Comparison of ENCODE assay signal across 9 cellular contexts in genomic region chr16:31386157-31386984, GRCh38. TPM values are rescaled to one million over a fixed set of nuclear protein-coding genes. Genes with fewer than 3 reads are reported as not detected.
DNase-seq lines count a peak whose midpoint lies in the region; ATAC-seq and TF ChIP-seq lines count a peak whose summit lies in the region.
"Had no signal": no experiment of that assay in that cellular context is flagged by ENCODE, and none has a peak within 500 bp of the region (broad histone marks: within the 10 kb centered on the region; RNA-seq: fewer than 3 reads in every experiment).

No MANE protein-coding gene starts in this region.

- H3K4me3 ChIP-seq in fibroblast of pulmonary artery (replicated peaks; ENCODE audit: low read depth, low read length) (no peak overlapping the region), upper lobe of right lung (no peak overlapping the region)

- ATAC-seq in upper lobe of right lung (peak; percentile 45), HG03571 (IDR thresholded peaks at IDR 0.05; ENCODE audit: unreplicated experiment) (no peak)

- intact Hi-C loops in upper lobe of right lung (cut with DNase I) = no loop called here

- H3K4me1 ChIP-seq in upper lobe of right lung = no peaks in the 10 kb centered on the region

- H3K27ac ChIP-seq in upper lobe of right lung = no peak overlapping the region

- no peak for TF ChIP-seq CTCF in fibroblast of pulmonary artery (IDR thresholded peaks at IDR 0.05; ENCODE audit: low read length, missing control alignments)
- TF ChIP-seq CTCF in upper lobe of right lung (IDR thresholded peaks at IDR 0.05) = no peak

- DNase-seq in stimulated activated CD4-positive, alpha-beta T cell treated with anti-CD3 and anti-CD28 coated beads, Interleukin-12 subunit alpha, Interleukin-12 subunit beta, amount 100 ng/mL, for 48 hours (ENCODE audit: low read depth in 2 of 3, low spot score in 1 of 3) = peak; percentile 5 to 21 (median 14)
- no peak for DNase-seq in stimulated activated CD4-positive, alpha-beta T cell treated with anti-CD3 and anti-CD28 coated beads, Interleukin-4, amount 100 ng/mL, for 4 hours
- DNase-seq in OCI-M1 (lab: John Stamatoyannopoulos, UW) = peak; percentile 29
- DNase-seq in fibroblast of pulmonary artery (ENCODE audit: low read depth) = peak; percentile 69
- DNase-seq in upper lobe of right lung = no peak
- no peak for DNase-seq in NCI-H526 (lab: John Stamatoyannopoulos, UW)
- DNase-seq in NK-92 (lab: John Stamatoyannopoulos, UW; ENCODE audit: unreplicated experiment) = no peak

- H3K27me3 ChIP-seq in upper lobe of right lung = peaks cover 9% of the 10 kb centered on the region

- no peaks in the 10 kb centered on the region for H3K36me3 ChIP-seq in upper lobe of right lung

- H3K9me3 ChIP-seq in upper lobe of right lung = no peaks in the 10 kb centered on the region

RNA-seq across cellular contexts. Expression of gene ITGAD, which starts 6.8 kb away (rescaled TPM):
- total RNA-seq in upper lobe of right lung = 0.20 TPM
- total RNA-seq: lung microvascular endothelial cell had no signal

RNA-seq across cellular contexts. Expression of gene ITGAX, which starts 31.4 kb away (rescaled TPM):
- 184 TPM for total RNA-seq in upper lobe of right lung

RNA-seq across cellular contexts. Expression of gene COX6A2, which starts 41.8 kb away (rescaled TPM):
- not detected for total RNA-seq in upper lobe of right lung
- total RNA-seq: lung microvascular endothelial cell had no signal

RNA-seq across cellular contexts. Expression of gene ZNF843, which starts 56.2 kb away (rescaled TPM):
- total RNA-seq in upper lobe of right lung = 0.84 TPM

Comparison
In these comparisons a context has a peak if more than half of its experiments do, and no peak if none do; other contexts are left out.
1. DNase-seq: peak in stimulated activated CD4-positive, alpha-beta T cell treated with anti-CD3 and anti-CD28 coated beads, Interleukin-12 subunit alpha, Interleukin-12 subunit beta, amount 100 ng/mL, for 48 hours (3 of 3), OCI-M1 (single experiment) and fibroblast of pulmonary artery (single experiment); none in stimulated activated CD4-positive, alpha-beta T cell treated with anti-CD3 and anti-CD28 coated beads, Interleukin-4, amount 100 ng/mL, for 4 hours (0 of 2), upper lobe of right lung (single experiment), NCI-H526 (0 of 2) and NK-92 (single experiment).